ENCODE assay signal across 12 cellular contexts in genomic region chr6:141248056-141248799, GRCh38.
A peak's percentile ranks its signal among the peaks of the same experiment; 100 is the strongest.
DNase-seq lines count a peak whose midpoint lies in the region; ATAC-seq and FAIRE-seq lines count a peak whose summit lies in the region.
"Had no signal": no experiment of that assay in that cellular context is flagged by ENCODE, and none has a peak within 500 bp of the region (broad histone marks: within the 10 kb centered on the region; RNA-seq: fewer than 3 reads in every experiment).

No MANE protein-coding gene starts in this region.

- ATAC-seq in GM18873 (IDR thresholded peaks at IDR 0.05; ENCODE audit: low FRiP score, unreplicated experiment) (peak; percentile 71), GM21717 (IDR thresholded peaks at IDR 0.05; ENCODE audit: unreplicated experiment) (peak; percentile 90), HG03175 (IDR thresholded peaks at IDR 0.05; ENCODE audit: unreplicated experiment) (peak; percentile 62)

- no peak for FAIRE-seq in RCC 7860 (lab: Jason Lieb, UNC)

- DNase-seq in left kidney (ENCODE audit: low read depth, low spot score): peak; percentile 12
- no peak for DNase-seq in RCC 7860 (ENCODE audit: low spot score)
- DNase-seq in stimulated activated CD4-positive, alpha-beta T cell treated with anti-CD3 and anti-CD28 coated beads, Interleukin-4, amount 100 ng/mL, for 1 hour: no peak
- no peak for DNase-seq in NCI-H2171 (lab: John Stamatoyannopoulos, UW)
- no peak for DNase-seq in NOMO-1 (lab: John Stamatoyannopoulos, UW; ENCODE audit: unreplicated experiment in 2 of 2)
- DNase-seq: CD4-positive, CD25-positive, alpha-beta regulatory T cell; RPMI8226; stimulated activated CD4-positive, alpha-beta T cell treated with anti-CD3 and anti-CD28 coated beads, Interleukin-4, amount 100 ng/mL, for 24 hours; stomach had no signal
